Comparison of ENCODE assay signal across 1 cellular context in genomic region chr11:3404076-3404925, GRCh38.
TF ChIP-seq lines count a peak whose summit lies in the region.

No MANE protein-coding gene starts in this region.

TF ChIP-seq in K562, 482 proteins besides CTCF, POLR2A, EP300 and RAD21 (continued from another document and continues in another):
- TF ChIP-seq MGA (IDR thresholded peaks at IDR 0.05) (peak; percentile 97), ZBTB7A (IDR thresholded peaks at IDR 0.05; ENCODE audit: borderline replicate concordance, control insufficient read depth, low read depth, low read length) (peak; percentile 55; the same call in 1 of the 2 replicates), ASH1L (IDR thresholded peaks at IDR 0.05; ENCODE audit: borderline replicate concordance, low read depth, partially characterized antibody) (peak; percentile 23), ZNF592 (IDR thresholded peaks at IDR 0.05) (peak; percentile 95), GABPA (tag; conservative IDR thresholded peaks at IDR 0.05; ENCODE audit: low read depth) (peak; percentile 85), TAF1 (IDR thresholded peaks at IDR 0.05; ENCODE audit: control insufficient read depth, extremely low read depth, insufficient read depth, low read length, severe bottlenecking) (peak; percentile 22), DACH1 (IDR thresholded peaks at IDR 0.05; ENCODE audit: partially characterized antibody) (peak; percentile 16), L3MBTL2 (IDR thresholded peaks at IDR 0.05) (peak; percentile 68; the same call in 1 of the 2 replicates), E2F1 (CRISPR knock-in tag; IDR thresholded peaks at IDR 0.05) (peak; percentile 31; the same call in 1 of the 2 replicates), LEF1 (IDR thresholded peaks at IDR 0.05) (peak; percentile 55; the same call in 1 of the 2 replicates), CEBPG (CRISPR knock-in tag; IDR thresholded peaks at IDR 0.05) (peak; percentile 50; the same call in 1 of the 2 replicates), CEBPG (tag; conservative IDR thresholded peaks at IDR 0.05 in 1 of 2, IDR thresholded peaks at IDR 0.05 in 1 of 2) (0 out of 4 replicates have a peak, but pooled peaks of 1 of the 2 experiments have one; percentile 9), ZNF639 (CRISPR knock-in tag; conservative IDR thresholded peaks at IDR 0.05 in 1 of 2, IDR thresholded peaks at IDR 0.05 in 1 of 2) (peak in 1 of 2 experiments; percentile 29; a peak in 2 of 4 replicates), ZNF41 (CRISPR knock-in tag; conservative IDR thresholded peaks at IDR 0.05) (0 out of 2 replicates have a peak, but pooled peaks have one; percentile 7), ESRRA (IDR thresholded peaks at IDR 0.05; ENCODE audit: borderline replicate concordance, low read depth) (peak; percentile 100), CCNT2 (IDR thresholded peaks at IDR 0.05; ENCODE audit: borderline replicate concordance, extremely low read depth, insufficient read length, low read depth, low read length) (peak; percentile 30), ZBTB40 (IDR thresholded peaks at IDR 0.05) (peak; percentile 76), ZBTB40 (CRISPR knock-in tag; IDR thresholded peaks at IDR 0.05) (peak; percentile 45; the same call in 1 of the 2 replicates)
